ENCODE assay signal across 13 cellular contexts in the genomic region with DNA sequence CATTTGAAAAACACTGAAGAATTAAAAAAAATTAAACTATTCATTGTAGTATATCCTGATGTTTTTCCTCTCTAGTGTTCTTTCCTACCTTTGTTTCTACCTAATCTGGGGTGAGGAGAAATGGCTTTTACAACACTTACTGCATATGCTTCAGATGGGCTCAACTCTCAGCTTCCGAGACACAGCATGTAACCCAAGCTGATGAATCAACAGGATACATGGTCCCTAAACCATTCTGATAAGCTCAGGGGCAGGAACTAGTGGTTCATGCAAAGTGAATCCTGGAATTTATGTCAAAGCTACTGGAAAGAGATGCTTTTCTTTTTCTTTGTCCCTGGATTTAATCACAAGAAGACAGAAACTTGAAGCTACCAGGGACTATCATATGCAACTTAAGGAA.
"Had no signal": no experiment of that assay in that cellular context is flagged by ENCODE, and none has a peak within 500 bp of the region (broad histone marks: within the 10 kb centered on the region; RNA-seq: fewer than 3 reads in every experiment).

No MANE protein-coding gene starts in this region.

- H3K27ac ChIP-seq: adrenal gland, left ventricle myocardium inferior, skin epidermis had no signal

- H3K9me3 ChIP-seq: adrenal gland, left ventricle myocardium inferior had no signal

- H3K36me3 ChIP-seq: adrenal gland, left ventricle myocardium inferior had no signal

- H3K4me1 ChIP-seq: adrenal gland, left ventricle myocardium inferior had no signal

- H3K4me3 ChIP-seq: adrenal gland, left ventricle myocardium inferior, skin epidermis had no signal

- FAIRE-seq: keratinocyte, urothelium cell line had no signal

- H3K27me3 ChIP-seq: adrenal gland had no signal

- DNase-seq: activated CD4-positive, alpha-beta T cell treated with anti-CD3 and anti-CD28 coated beads, Interleukin-2, amount 10 ng/mL, durations not matched to agents 7 days and 5 days; activated CD4-positive, CD25-positive, alpha-beta regulatory T cell; activated CD8-positive, alpha-beta memory T cell treated with anti-CD3 and anti-CD28 coated beads for 24 hours; activated naive CD4-positive, alpha-beta T cell treated with anti-CD3 and anti-CD28 coated beads, Interleukin-2, amount 50 U/mL, for 16 hours; adrenal gland; central memory CD4-positive, alpha-beta T cell; effector memory CD4-positive, alpha-beta T cell; erythroblast; hippocampal formation; left ventricle myocardium inferior had no signal
